13 cellular contexts compared by ENCODE assay signal in the genomic region with DNA sequence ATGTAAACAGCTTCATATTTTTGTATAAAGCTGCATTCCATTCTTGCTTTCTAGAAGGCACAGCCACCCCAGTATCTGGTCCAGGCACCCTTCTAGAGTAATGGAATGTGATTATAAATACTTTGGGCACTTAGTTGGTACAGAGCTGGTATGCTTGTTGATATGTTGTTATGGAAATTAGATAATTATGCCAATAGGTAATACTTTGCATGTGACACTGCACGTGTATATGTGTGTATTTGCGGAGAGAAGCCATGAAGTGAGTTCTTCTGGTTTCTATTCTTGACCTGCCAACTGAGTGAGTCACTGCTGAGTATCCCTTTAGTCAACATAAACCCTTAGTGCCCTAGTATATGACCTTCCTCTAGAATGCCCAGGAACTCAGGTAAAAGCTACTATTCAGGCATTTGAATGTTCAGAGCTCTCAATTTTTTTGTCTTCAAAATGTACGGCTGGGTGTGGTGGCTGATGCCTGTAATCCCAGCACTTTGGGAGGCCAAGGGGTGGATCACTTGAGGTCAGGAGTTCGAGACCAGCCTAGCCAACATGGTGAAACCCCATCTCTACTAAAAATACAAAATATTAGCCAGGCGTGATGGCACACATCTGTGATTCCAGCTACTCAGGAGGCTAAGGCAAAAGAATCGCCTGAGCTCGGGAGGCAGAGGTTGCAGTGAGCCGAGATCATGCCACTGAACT. TPM values are rescaled to one million over a fixed set of nuclear protein-coding genes. Genes with fewer than 3 reads are reported as not detected.
DNase-seq lines count a peak whose midpoint lies in the region; FAIRE-seq and TF ChIP-seq lines count a peak whose summit lies in the region.
"Had no signal": no experiment of that assay in that cellular context is flagged by ENCODE, and none has a peak within 500 bp of the region (broad histone marks: within the 10 kb centered on the region; RNA-seq: fewer than 3 reads in every experiment).

No MANE protein-coding gene starts in this region.

- H3K9me1 ChIP-seq in keratinocyte (ENCODE audit: control insufficient read depth, extremely low read depth, insufficient read depth, low read length), result no peaks in the 10 kb centered on the region

- DNase-seq in ACHN, result peak; percentile 57
- peak; percentile 72 for DNase-seq in LHCN-M2 (ENCODE audit: low read depth)
- peak; percentile 46 to 77 for DNase-seq in cardiac fibroblast (ENCODE audit: low read depth in 2 of 2)
- DNase-seq in keratinocyte (ENCODE audit: low read depth, low spot score), result peak; percentile 81
- DNase-seq in DMS79 treated with DMSO at 0.1 percent for 48 hours (lab: John Stamatoyannopoulos, UW), result no peak
- no peak for DNase-seq in activated naive CD4-positive, alpha-beta T cell treated with anti-CD3 and anti-CD28 coated beads, Interleukin-2, amount 50 U/mL, for 16 hours
- DNase-seq in activated naive CD4-positive, alpha-beta T cell treated with anti-CD3 and anti-CD28 coated beads for 36 hours, result no peak
- DNase-seq in activated naive CD4-positive, alpha-beta T cell (lab: John Stamatoyannopoulos, UW), result no peak
- DNase-seq: activated CD4-positive, alpha-beta memory T cell treated with anti-CD3 and anti-CD28 coated beads for 36 hours; foreskin melanocyte had no signal

- peak overlapping the region; percentile 58 for H3K27ac ChIP-seq in keratinocyte (ENCODE audit: control insufficient read depth, insufficient read depth, low read length)
- H3K27ac ChIP-seq: adrenal gland, BLaER1 had no signal

- no peak overlapping the region for H2AFZ ChIP-seq in keratinocyte (ENCODE audit: control insufficient read depth, low read length)

- peak; percentile 85 for FAIRE-seq in keratinocyte (lab: Jason Lieb, UNC)
- FAIRE-seq: GM19239 had no signal

- H3K27me3 Mint-ChIP-seq in activated naive CD4-positive, alpha-beta T cell treated with anti-CD3 and anti-CD28 coated beads for 36 hours (ENCODE audit: low read depth), result no peaks in the 10 kb centered on the region
- H3K27me3 Mint-ChIP-seq: activated CD4-positive, alpha-beta memory T cell treated with anti-CD3 and anti-CD28 coated beads for 36 hours had no signal

- H4K20me1 ChIP-seq in keratinocyte (ENCODE audit: control insufficient read depth, extremely low read depth, insufficient read depth, low read length), result no peaks in the 10 kb centered on the region
- H4K20me1 ChIP-seq: BLaER1 had no signal

- no peaks in the 10 kb centered on the region for H3K9me3 Mint-ChIP-seq in activated naive CD4-positive, alpha-beta T cell treated with anti-CD3 and anti-CD28 coated beads for 36 hours
- H3K9me3 Mint-ChIP-seq: activated CD4-positive, alpha-beta memory T cell treated with anti-CD3 and anti-CD28 coated beads for 36 hours had no signal

- H3K27ac Mint-ChIP-seq in activated naive CD4-positive, alpha-beta T cell treated with anti-CD3 and anti-CD28 coated beads for 36 hours, result no peak overlapping the region
- H3K27ac Mint-ChIP-seq: activated CD4-positive, alpha-beta memory T cell treated with anti-CD3 and anti-CD28 coated beads for 36 hours had no signal

- H3K27me3 ChIP-seq in keratinocyte (ENCODE audit: control insufficient read depth, extremely low read depth, insufficient read depth, low read length), result no peaks in the 10 kb centered on the region
- H3K27me3 ChIP-seq: adrenal gland, BLaER1 had no signal

- peaks cover 12% of the 10 kb centered on the region for H3K4me1 Mint-ChIP-seq in activated naive CD4-positive, alpha-beta T cell treated with anti-CD3 and anti-CD28 coated beads for 36 hours (ENCODE audit: low read depth)

- intact Hi-C loops in activated naive CD4-positive, alpha-beta T cell treated with anti-CD3 and anti-CD28 coated beads for 36 hours (cut with micrococcal nuclease), result no loop called here

- H3K4me3 ChIP-seq in cardiac fibroblast (replicated peaks in 1 of 2; ENCODE audit: low read depth in 2 of 2, low read length in 2 of 2), result no peak overlapping the region
- no peak overlapping the region for H3K4me3 ChIP-seq in keratinocyte (ENCODE audit: control insufficient read depth in 2 of 3, extremely low read depth in 1 of 3, insufficient read depth in 2 of 3, low read depth in 1 of 3, low read length in 3 of 3)
- H3K4me3 ChIP-seq: adrenal gland, BLaER1 had no signal

- H3K4me3 Mint-ChIP-seq in activated naive CD4-positive, alpha-beta T cell treated with anti-CD3 and anti-CD28 coated beads for 36 hours, result no peak overlapping the region
- H3K4me3 Mint-ChIP-seq: activated CD4-positive, alpha-beta memory T cell treated with anti-CD3 and anti-CD28 coated beads for 36 hours had no signal

- H3K9ac ChIP-seq in keratinocyte (ENCODE audit: control insufficient read depth, extremely low read depth, insufficient read depth, low read length), result no peak overlapping the region
- H3K9ac ChIP-seq: BLaER1 had no signal

- peak overlapping the region; percentile 64 for H3K4me2 ChIP-seq in keratinocyte (ENCODE audit: control insufficient read depth, extremely low read depth, insufficient read depth, low read depth, low read length)
- H3K4me2 ChIP-seq: BLaER1 had no signal

- CTCF ChIA-PET in activated naive CD4-positive, alpha-beta T cell treated with anti-CD3 and anti-CD28 coated beads for 36 hours (lab: Charles Lee), result interaction anchor here (0.9 to 2.0 kb wide), 2 partner anchors 12 to 14 kb away, joined by 4 to 9 read pairs; no protein-coding TSS in a partner anchor

- dilution Hi-C loops in keratinocyte (cut with MboI; ENCODE audit: extremely low pct_ligation_motif_present, low sequenced_read_pairs), result no loop called here

- H3K36me3 Mint-ChIP-seq in activated naive CD4-positive, alpha-beta T cell treated with anti-CD3 and anti-CD28 coated beads for 36 hours (ENCODE audit: low read depth), result no peaks in the 10 kb centered on the region
- H3K36me3 Mint-ChIP-seq: activated CD4-positive, alpha-beta memory T cell treated with anti-CD3 and anti-CD28 coated beads for 36 hours had no signal

- H3K9me3 ChIP-seq in keratinocyte (ENCODE audit: control insufficient read depth, low read depth, low read length), result no peaks in the 10 kb centered on the region
- H3K9me3 ChIP-seq: adrenal gland, BLaER1 had no signal

- peaks cover 13% of the 10 kb centered on the region for H3K4me1 ChIP-seq in keratinocyte (ENCODE audit: control insufficient read depth, extremely low read depth, insufficient read depth, low read length)

- no peak for TF ChIP-seq CTCF in cardiac fibroblast (IDR thresholded peaks at IDR 0.05; ENCODE audit: low read depth, low read length)
- TF ChIP-seq CTCF in keratinocyte (optimal IDR thresholded peaks at IDR 0.05 in 1 of 3, IDR thresholded peaks at IDR 0.05 in 1 of 3, conservative IDR thresholded peaks at IDR 0.05 in 1 of 3; ENCODE audit: extremely low read depth in 1 of 3, insufficient read depth in 2 of 3, low read length in 3 of 3), result no peak

- no peaks in the 10 kb centered on the region for H3K79me2 ChIP-seq in keratinocyte (ENCODE audit: control insufficient read depth, insufficient read depth, low read length)

- no peaks in the 10 kb centered on the region for H3K36me3 ChIP-seq in keratinocyte (ENCODE audit: control insufficient read depth in 2 of 2, extremely low read depth in 1 of 2, insufficient read depth in 2 of 2, low read length in 2 of 2)
- H3K36me3 ChIP-seq: adrenal gland, BLaER1 had no signal

- in situ Hi-C loops in ACHN (cut with HindIII; ENCODE audit: low pct_ligation_motif_present, low pct_unique_long_range_greater_than_20kb, low sequenced_read_pairs), result no loop called here

RNA-seq across cellular contexts. Expression of a gene that starts 6.2 kb away (rescaled TPM):
- total RNA-seq in LHCN-M2 (2014; rRNA removed), result 2.6 and 5.1 TPM in 2 replicates
- 2.5 TPM for polyA plus RNA-seq in LHCN-M2 (2012)
- polyA plus RNA-seq in keratinocyte, result 5.4 to 6.5 TPM (median 6.1 TPM) in 3 replicates
- 20.0 TPM for polyA plus RNA-seq in keratinocyte (2011; ENCODE audit: low read depth)
- 2.8 and 4.4 TPM in 2 replicates for polyA plus RNA-seq in keratinocyte (2011; cell fraction: cytosol; rRNA removed)
- polyA plus RNA-seq in keratinocyte (2011; cell fraction: nucleus; rRNA removed), result 11.5 and 13.0 TPM in 2 replicates
- 3.4 and 28.2 TPM in 2 replicates for polyA plus RNA-seq in keratinocyte (2012; ENCODE audit: low replicate concordance)
- 14.2 to 24.7 TPM (median 15.7 TPM) in 3 replicates for polyA minus RNA-seq in keratinocyte
- polyA minus RNA-seq in keratinocyte (2011; cell fraction: cytosol; rRNA and poly(A)+ RNA removed), result 11.7 TPM
- 15.3 and 24.2 TPM in 2 replicates for polyA minus RNA-seq in keratinocyte (2011; cell fraction: nucleus; rRNA and poly(A)+ RNA removed)
- 10 to 100 TPM in 1 of 2 experiments, 1 to 10 TPM in 1; 9.2 to 10.3 TPM for total RNA-seq in activated naive CD4-positive, alpha-beta T cell treated with anti-CD3 and anti-CD28 coated beads for 36 hours

RNA-seq across cellular contexts. Expression of a gene that starts 48.5 kb away (rescaled TPM):
- 177 and 193 TPM in 2 replicates for total RNA-seq in LHCN-M2 (2014; rRNA removed)
- 202 TPM for polyA plus RNA-seq in LHCN-M2 (2012)
- 84.5 to 123 TPM (median 84.7 TPM) in 3 replicates for polyA plus RNA-seq in keratinocyte
- 49.3 TPM for polyA plus RNA-seq in keratinocyte (2011; ENCODE audit: low read depth)
- 52.1 and 54.3 TPM in 2 replicates for polyA plus RNA-seq in keratinocyte (2011; cell fraction: cytosol; rRNA removed)
- polyA plus RNA-seq in keratinocyte (2011; cell fraction: nucleus; rRNA removed), result 152 and 168 TPM in 2 replicates
- polyA plus RNA-seq in keratinocyte (2012; ENCODE audit: low replicate concordance), result 70.8 and 113 TPM in 2 replicates
- polyA minus RNA-seq in keratinocyte, result 44.2 to 50.5 TPM (median 48.9 TPM) in 3 replicates
- 72.3 TPM for polyA minus RNA-seq in keratinocyte (2011; cell fraction: cytosol; rRNA and poly(A)+ RNA removed)
- polyA minus RNA-seq in keratinocyte (2011; cell fraction: nucleus; rRNA and poly(A)+ RNA removed), result 102 and 139 TPM in 2 replicates
- total RNA-seq in activated naive CD4-positive, alpha-beta T cell treated with anti-CD3 and anti-CD28 coated beads for 36 hours, result 10 to 100 TPM; 19.0 to 19.1 TPM

Comparison
In these comparisons a context has a peak if more than half of its experiments do, and no peak if none do; other contexts are left out.
1. DNase-seq: peak in ACHN (single experiment), LHCN-M2 (single experiment), cardiac fibroblast (2 of 2) and keratinocyte (single experiment); none in DMS79 treated with DMSO at 0.1 percent for 48 hours (single experiment), activated naive CD4-positive, alpha-beta T cell treated with anti-CD3 and anti-CD28 coated beads, Interleukin-2, amount 50 U/mL, for 16 hours (single experiment), activated naive CD4-positive, alpha-beta T cell treated with anti-CD3 and anti-CD28 coated beads for 36 hours (single experiment) and activated naive CD4-positive, alpha-beta T cell (0 of 4).